ENCODE assay signal across 17 cellular contexts in genomic region chr18:59001166-59001565, GRCh38.
"Had no signal": no experiment of that assay in that cellular context is flagged by ENCODE, and none has a peak within 500 bp of the region (broad histone marks: within the 10 kb centered on the region; RNA-seq: fewer than 3 reads in every experiment).

No MANE protein-coding gene starts in this region.

- H3K27ac ChIP-seq: dorsolateral prefrontal cortex, right lobe of liver, transverse colon had no signal

- ATAC-seq: esophagus mucosa; heart right ventricle; natural killer cell treated with Interleukin-12 subunit alpha and Interleukin-12 subunit beta and Interleukin-15 and Interleukin-18, amount 100 ng/mL, for 72 hours; psoas muscle; right lobe of liver; stimulated activated effector memory CD8-positive, alpha-beta T cell treated with anti-CD3 and anti-CD28 coated beads, Interleukin-12 subunit alpha, Interleukin-12 subunit beta, amount 100 ng/mL, for 72 hours had no signal

- DNase-seq: cortex of kidney; dorsolateral prefrontal cortex; effector CD8-positive, alpha-beta T cell; heart right ventricle; hypothalamus; kidney glomerular epithelial cell; midbrain; psoas muscle; retina; right lobe of liver; stimulated activated CD4-positive, alpha-beta T cell treated with anti-CD3 and anti-CD28 coated beads, Interleukin-4, amount 100 ng/mL, for 1 hour; stimulated activated CD8-positive, alpha-beta memory T cell treated with anti-CD3 and anti-CD28 coated beads, Interleukin-4, amount 100 ng/mL, for 48 hours; transverse colon had no signal

- H3K9me3 ChIP-seq: psoas muscle, right lobe of liver, transverse colon had no signal

- H3K4me1 ChIP-seq: right lobe of liver, transverse colon had no signal

- H3K36me3 Mint-ChIP-seq: natural killer cell treated with Interleukin-12 subunit alpha and Interleukin-12 subunit beta and Interleukin-15 and Interleukin-18, amount 100 ng/mL, for 72 hours; stimulated activated effector memory CD8-positive, alpha-beta T cell treated with anti-CD3 and anti-CD28 coated beads, Interleukin-12 subunit alpha, Interleukin-12 subunit beta, amount 100 ng/mL, for 72 hours had no signal

- H3K4me3 Mint-ChIP-seq: natural killer cell treated with Interleukin-12 subunit alpha and Interleukin-12 subunit beta and Interleukin-15 and Interleukin-18, amount 100 ng/mL, for 72 hours; stimulated activated effector memory CD8-positive, alpha-beta T cell treated with anti-CD3 and anti-CD28 coated beads, Interleukin-12 subunit alpha, Interleukin-12 subunit beta, amount 100 ng/mL, for 72 hours; stimulated activated naive CD8-positive, alpha-beta T cell treated with anti-CD3 and anti-CD28 coated beads, Interleukin-15, Interleukin-2, amounts not matched to agents 100 ng/mL and 50 ng/mL, for 24 hours had no signal

- H3K27ac Mint-ChIP-seq: natural killer cell treated with Interleukin-12 subunit alpha and Interleukin-12 subunit beta and Interleukin-15 and Interleukin-18, amount 100 ng/mL, for 72 hours; stimulated activated effector memory CD8-positive, alpha-beta T cell treated with anti-CD3 and anti-CD28 coated beads, Interleukin-12 subunit alpha, Interleukin-12 subunit beta, amount 100 ng/mL, for 72 hours; stimulated activated naive CD8-positive, alpha-beta T cell treated with anti-CD3 and anti-CD28 coated beads, Interleukin-15, Interleukin-2, amounts not matched to agents 100 ng/mL and 50 ng/mL, for 24 hours had no signal

- H3K9me3 Mint-ChIP-seq: natural killer cell treated with Interleukin-12 subunit alpha and Interleukin-12 subunit beta and Interleukin-15 and Interleukin-18, amount 100 ng/mL, for 72 hours; stimulated activated effector memory CD8-positive, alpha-beta T cell treated with anti-CD3 and anti-CD28 coated beads, Interleukin-12 subunit alpha, Interleukin-12 subunit beta, amount 100 ng/mL, for 72 hours; stimulated activated naive CD8-positive, alpha-beta T cell treated with anti-CD3 and anti-CD28 coated beads, Interleukin-15, Interleukin-2, amounts not matched to agents 100 ng/mL and 50 ng/mL, for 24 hours had no signal

- H3K36me3 ChIP-seq: heart right ventricle, right lobe of liver, transverse colon had no signal

- H3K27me3 ChIP-seq: dorsolateral prefrontal cortex, heart right ventricle, right lobe of liver, transverse colon had no signal

- H3K4me3 ChIP-seq: dorsolateral prefrontal cortex, heart right ventricle, psoas muscle, right lobe of liver, transverse colon had no signal

- H3K4me1 Mint-ChIP-seq: stimulated activated effector memory CD8-positive, alpha-beta T cell treated with anti-CD3 and anti-CD28 coated beads, Interleukin-12 subunit alpha, Interleukin-12 subunit beta, amount 100 ng/mL, for 72 hours had no signal
